Comparison of ENCODE assay signal across 8 cellular contexts in genomic region chr5:157100140-157100679, GRCh38. TPM values are rescaled to one million over a fixed set of nuclear protein-coding genes. Genes with fewer than 3 reads are reported as not detected.
DNase-seq lines count a peak whose midpoint lies in the region; ATAC-seq and TF ChIP-seq lines count a peak whose summit lies in the region.

No MANE protein-coding gene starts in this region.

- ATAC-seq in GM18511 (IDR thresholded peaks at IDR 0.05; ENCODE audit: unreplicated experiment) (peak; percentile 54), natural killer cell (peak in 2 of 3 donors; percentile 5 to 34)

- no peaks in the 10 kb centered on the region for H3K9me3 Mint-ChIP-seq in activated T-helper 1 cell treated with anti-CD3 and anti-CD28 coated beads, Interleukin-12 subunit alpha, Interleukin-12 subunit beta, Interleukin-2, Interleukin-4 antibody, amounts not matched to agents 30 ng/mL and 10 ng/mL and 1 ng/mL, durations not matched to agents 14 hours and 24 hours and 36 hours
- H3K9me3 Mint-ChIP-seq in natural killer cell: no peaks in the 10 kb centered on the region

- no peaks in the 10 kb centered on the region for H3K4me1 ChIP-seq in SJCRH30

- no peaks in the 10 kb centered on the region; the same call in 1 of the 2 replicates for H3K9me3 ChIP-seq in SJCRH30 (replicated peaks)

- no peaks in the 10 kb centered on the region for H3K27me3 ChIP-seq in SJCRH30

- intact Hi-C loops in activated T-helper 1 cell treated with anti-CD3 and anti-CD28 coated beads, Interleukin-12 subunit alpha, Interleukin-12 subunit beta, Interleukin-2, Interleukin-4 antibody, amounts not matched to agents 30 ng/mL and 10 ng/mL and 1 ng/mL, durations not matched to agents 14 hours and 24 hours and 36 hours (cut with micrococcal nuclease): loop anchor here (1.0 to 2.0 kb wide), 8 partner anchors 9 to 698 kb away; partner anchors contain the start of genes HAVCR2 and MED7
- intact Hi-C loops in natural killer cell (cut with micrococcal nuclease): no loop called here

- in situ Hi-C loops in GM13976 (cut with MboI; ENCODE audit: low sequenced_read_pairs, unreplicated experiment): no loop called here

- H3K27me3 Mint-ChIP-seq in activated T-helper 1 cell treated with anti-CD3 and anti-CD28 coated beads, Interleukin-12 subunit alpha, Interleukin-12 subunit beta, Interleukin-2, Interleukin-4 antibody, amounts not matched to agents 30 ng/mL and 10 ng/mL and 1 ng/mL, durations not matched to agents 14 hours and 24 hours and 36 hours (ENCODE audit: insufficient read depth): no peaks in the 10 kb centered on the region
- H3K27me3 Mint-ChIP-seq in natural killer cell (ENCODE audit: low read depth in 2 of 2): no peaks in the 10 kb centered on the region

- peak overlapping the region; percentile 95 for H3K27ac Mint-ChIP-seq in activated T-helper 1 cell treated with anti-CD3 and anti-CD28 coated beads, Interleukin-12 subunit alpha, Interleukin-12 subunit beta, Interleukin-2, Interleukin-4 antibody, amounts not matched to agents 30 ng/mL and 10 ng/mL and 1 ng/mL, durations not matched to agents 14 hours and 24 hours and 36 hours
- peak overlapping the region; percentile 81 to 95 for H3K27ac Mint-ChIP-seq in natural killer cell

- H3K36me3 Mint-ChIP-seq in activated T-helper 1 cell treated with anti-CD3 and anti-CD28 coated beads, Interleukin-12 subunit alpha, Interleukin-12 subunit beta, Interleukin-2, Interleukin-4 antibody, amounts not matched to agents 30 ng/mL and 10 ng/mL and 1 ng/mL, durations not matched to agents 14 hours and 24 hours and 36 hours (ENCODE audit: low read depth): peaks cover 61% of the 10 kb centered on the region
- peaks cover 13% of the 10 kb centered on the region for H3K36me3 Mint-ChIP-seq in natural killer cell

- H3K4me3 Mint-ChIP-seq in activated T-helper 1 cell treated with anti-CD3 and anti-CD28 coated beads, Interleukin-12 subunit alpha, Interleukin-12 subunit beta, Interleukin-2, Interleukin-4 antibody, amounts not matched to agents 30 ng/mL and 10 ng/mL and 1 ng/mL, durations not matched to agents 14 hours and 24 hours and 36 hours: peak overlapping the region; percentile 54
- H3K4me3 Mint-ChIP-seq in natural killer cell: no peak overlapping the region

- H3K36me3 ChIP-seq in SJCRH30: no peaks in the 10 kb centered on the region

- peaks cover 50% of the 10 kb centered on the region for H3K4me1 Mint-ChIP-seq in activated T-helper 1 cell treated with anti-CD3 and anti-CD28 coated beads, Interleukin-12 subunit alpha, Interleukin-12 subunit beta, Interleukin-2, Interleukin-4 antibody, amounts not matched to agents 30 ng/mL and 10 ng/mL and 1 ng/mL, durations not matched to agents 14 hours and 24 hours and 36 hours (ENCODE audit: low read depth)
- peaks cover 30 to 38% of the 10 kb centered on the region in 2 donors for H3K4me1 Mint-ChIP-seq in natural killer cell

- no peak for TF ChIP-seq CTCF in natural killer cell (IDR thresholded peaks at IDR 0.05)
- no peak for TF ChIP-seq CTCF in GM13976 (IDR thresholded peaks at IDR 0.05; ENCODE audit: borderline replicate concordance, control extremely low read depth, extremely low read depth, insufficient read depth, missing control alignments)

- no peak overlapping the region for H3K4me3 ChIP-seq in SJCRH30

- no peak overlapping the region for H3K27ac ChIP-seq in SJCRH30

- peak; percentile 59 for DNase-seq in HT1080 (ENCODE audit: low read depth)
- no peak for DNase-seq in activated T-helper 1 cell treated with anti-CD3 and anti-CD28 coated beads, Interleukin-12 subunit alpha, Interleukin-12 subunit beta, Interleukin-2, Interleukin-4 antibody, amounts not matched to agents 30 ng/mL and 10 ng/mL and 1 ng/mL, durations not matched to agents 14 hours and 24 hours and 36 hours (ENCODE audit: low spot score)
- no peak for DNase-seq in natural killer cell
- no peak for DNase-seq in occipital lobe (lab: John Stamatoyannopoulos, UW)
- DNase-seq in SJCRH30: no peak
- DNase-seq in GM13976 (ENCODE audit: low spot score): no peak
- DNase-seq in NCI-H1105 (lab: John Stamatoyannopoulos, UW): no peak

RNA-seq across cellular contexts. Expression of gene HAVCR2, which starts 8.6 kb away (rescaled TPM):
- total RNA-seq in HT1080 (2014; rRNA removed; shearing (Covaris generic)): 0.20 and 0.39 TPM in 2 replicates
- polyA plus RNA-seq in HT1080 (2015; cell fraction: cytosol; rRNA removed): 0.02 TPM in 1 of 2 replicates, not detected in the other
- polyA plus RNA-seq in HT1080 (2015; cell fraction: nucleus; rRNA removed): 2.1 TPM in 1 of 2 replicates, not detected in the other
- 128 and 129 TPM in 2 replicates for total RNA-seq in activated T-helper 1 cell treated with anti-CD3 and anti-CD28 coated beads, Interleukin-12 subunit alpha, Interleukin-12 subunit beta, Interleukin-2, Interleukin-4 antibody, amounts not matched to agents 30 ng/mL and 10 ng/mL and 1 ng/mL, durations not matched to agents 14 hours and 24 hours and 36 hours
- total RNA-seq in natural killer cell: 10 to 100 TPM; 60.0 to 92.2 (median 74.3) TPM
- 7.0 TPM for total RNA-seq in occipital lobe
- 0.99 and 1.1 TPM in 2 replicates for total RNA-seq in SJCRH30 (2014; rRNA removed; shearing (Covaris generic))

RNA-seq across cellular contexts. Expression of gene HAVCR1, which starts 41.3 kb away (rescaled TPM):
- total RNA-seq in HT1080 (2014; rRNA removed; shearing (Covaris generic)): not detected in 2 replicates
- 0.15 TPM in 1 of 2 replicates, not detected in the other for polyA plus RNA-seq in HT1080 (2015; cell fraction: cytosol; rRNA removed)
- not detected in 2 replicates for polyA plus RNA-seq in HT1080 (2015; cell fraction: nucleus; rRNA removed)
- total RNA-seq in activated T-helper 1 cell treated with anti-CD3 and anti-CD28 coated beads, Interleukin-12 subunit alpha, Interleukin-12 subunit beta, Interleukin-2, Interleukin-4 antibody, amounts not matched to agents 30 ng/mL and 10 ng/mL and 1 ng/mL, durations not matched to agents 14 hours and 24 hours and 36 hours: 2.4 and 2.5 TPM in 2 replicates
- 10 to 100 TPM in 2 of 3 donors, 1 to 10 TPM in 1; 7.2 to 14.6 (median 10.9) TPM for total RNA-seq in natural killer cell
- total RNA-seq in occipital lobe: 0.31 TPM
- 0.18 TPM in 1 of 2 replicates, not detected in the other for total RNA-seq in SJCRH30 (2014; rRNA removed; shearing (Covaris generic))

RNA-seq across cellular contexts. Expression of gene MED7, which starts 42.5 kb away (rescaled TPM):
- 9.7 and 13.2 TPM in 2 replicates for total RNA-seq in HT1080 (2014; rRNA removed; shearing (Covaris generic))
- polyA plus RNA-seq in HT1080 (2015; cell fraction: cytosol; rRNA removed): 10.7 and 14.5 TPM in 2 replicates
- polyA plus RNA-seq in HT1080 (2015; cell fraction: nucleus; rRNA removed): 12.6 and 12.9 TPM in 2 replicates
- total RNA-seq in activated T-helper 1 cell treated with anti-CD3 and anti-CD28 coated beads, Interleukin-12 subunit alpha, Interleukin-12 subunit beta, Interleukin-2, Interleukin-4 antibody, amounts not matched to agents 30 ng/mL and 10 ng/mL and 1 ng/mL, durations not matched to agents 14 hours and 24 hours and 36 hours: 15.0 and 15.5 TPM in 2 replicates
- total RNA-seq in natural killer cell: 10 to 100 TPM in 2 of 3 donors, 1 to 10 TPM in 1; 9.6 to 13.3 (median 12.4) TPM
- total RNA-seq in occipital lobe: 36.3 TPM
- total RNA-seq in SJCRH30 (2014; rRNA removed; shearing (Covaris generic)): 14.0 and 16.4 TPM in 2 replicates
